Comparison of ENCODE assay signal across 9 cellular contexts in the genomic region with DNA sequence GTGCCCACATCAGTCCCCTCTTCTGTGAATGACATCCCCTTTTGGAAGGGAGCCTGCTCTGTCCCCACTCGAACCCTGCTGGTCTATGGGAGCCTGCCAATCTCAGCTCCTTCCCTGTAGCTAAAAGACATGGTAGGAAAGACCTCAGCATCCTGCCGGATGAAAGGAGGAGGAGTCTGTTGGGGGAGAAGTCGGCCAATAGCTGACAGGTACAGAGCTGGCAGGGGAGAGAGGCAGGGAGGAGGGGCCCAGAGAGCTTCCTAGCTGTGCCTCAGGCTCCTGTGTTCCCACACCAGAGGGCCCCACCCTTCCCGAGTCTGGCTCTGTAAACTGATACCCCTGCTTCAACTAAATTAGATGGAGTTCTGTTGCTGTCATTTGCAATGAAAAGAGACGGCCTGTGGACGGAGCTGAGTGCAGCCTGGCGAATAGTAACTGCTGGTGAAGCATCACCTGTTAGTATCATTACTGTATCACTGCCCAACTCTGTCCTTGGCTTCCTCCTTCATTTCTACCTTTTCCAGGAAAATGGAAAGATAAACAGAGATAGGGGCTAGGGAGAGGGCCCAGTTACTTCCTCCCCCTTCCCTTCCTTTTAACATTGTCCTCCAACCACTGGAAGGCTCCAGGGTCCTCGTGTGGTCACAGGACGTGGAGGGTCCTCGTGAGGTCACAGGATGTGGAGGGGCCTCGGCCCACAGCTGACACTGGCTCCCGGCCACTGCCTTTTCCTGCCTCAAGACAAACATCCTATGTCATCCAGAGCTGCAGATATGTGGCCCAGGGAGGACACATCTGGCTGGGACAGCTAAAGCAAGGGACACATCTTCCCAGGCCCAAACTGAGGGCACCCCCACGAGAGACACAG. TPM values are rescaled to one million over a fixed set of nuclear protein-coding genes. Genes with fewer than 3 reads are reported as not detected.
DNase-seq lines count a peak whose midpoint lies in the region.
"Had no signal": no experiment of that assay in that cellular context is flagged by ENCODE, and none has a peak within 500 bp of the region (broad histone marks: within the 10 kb centered on the region; RNA-seq: fewer than 3 reads in every experiment).

No MANE protein-coding gene starts in this region.

- DNase-seq in Daoy (ENCODE audit: low read depth) (peak; percentile 70), NCI-H2196 (lab: John Stamatoyannopoulos, UW; ENCODE audit: unreplicated experiment) (peak; percentile 79), cerebellum (ENCODE audit: low spot score) (peak; percentile 87), globus pallidus (ENCODE audit: low spot score) (no peak)
- no peak for DNase-seq in CD4-positive, alpha-beta memory T cell
- no peak for DNase-seq in effector memory CD4-positive, alpha-beta T cell
- DNase-seq in activated CD4-positive, alpha-beta T cell treated with anti-CD3 and anti-CD28 coated beads, Interleukin-2, amount 10 ng/mL, durations not matched to agents 24 days and 14 days: no peak

- H3K9ac ChIP-seq in muscle layer of colon (ENCODE audit: low read length): peak overlapping the region; percentile 14

- intact Hi-C loops in CD4-positive, alpha-beta memory T cell (cut with micrococcal nuclease): no loop called here
- intact Hi-C loops in activated CD4-positive, alpha-beta T cell treated with anti-CD3 and anti-CD28 coated beads, Interleukin-2, amount 10 ng/mL, durations not matched to agents 24 days and 14 days (cut with micrococcal nuclease): no loop called here

- peaks cover 0 to 3% (median 0%) of the 10 kb centered on the region in 4 donors for H3K4me1 Mint-ChIP-seq in CD4-positive, alpha-beta memory T cell
- peaks cover 4% of the 10 kb centered on the region for H3K4me1 Mint-ChIP-seq in activated CD4-positive, alpha-beta T cell treated with anti-CD3 and anti-CD28 coated beads, Interleukin-2, amount 10 ng/mL, durations not matched to agents 24 days and 14 days

- H3K27ac ChIP-seq in muscle layer of colon (ENCODE audit: low read depth, low read length): peak overlapping the region; percentile 63
- no peak overlapping the region for H3K27ac ChIP-seq in CD4-positive, alpha-beta memory T cell (ENCODE audit: low read depth, low read length)
- H3K27ac ChIP-seq in effector memory CD4-positive, alpha-beta T cell (ENCODE audit: insufficient read depth, low read length, poor library complexity, severe bottlenecking): no peak overlapping the region

- no peaks in the 10 kb centered on the region for H3K36me3 ChIP-seq in muscle layer of colon (ENCODE audit: insufficient read depth, low read length)
- H3K36me3 ChIP-seq in CD4-positive, alpha-beta memory T cell (ENCODE audit: insufficient read depth, low read length): no peaks in the 10 kb centered on the region
- no peaks in the 10 kb centered on the region for H3K36me3 ChIP-seq in effector memory CD4-positive, alpha-beta T cell (ENCODE audit: control insufficient read depth, insufficient read depth, low read length)

- POLR2A ChIA-PET in CD4-positive, alpha-beta memory T cell (lab: Charles Lee; ENCODE audit: partially characterized antibody): no interaction called here

- no peaks in the 10 kb centered on the region for H3K36me3 Mint-ChIP-seq in CD4-positive, alpha-beta memory T cell
- H3K36me3 Mint-ChIP-seq in activated CD4-positive, alpha-beta T cell treated with anti-CD3 and anti-CD28 coated beads, Interleukin-2, amount 10 ng/mL, durations not matched to agents 24 days and 14 days (ENCODE audit: low read depth): no peaks in the 10 kb centered on the region

- H3K4me3 Mint-ChIP-seq in CD4-positive, alpha-beta memory T cell: no peak overlapping the region
- no peak overlapping the region for H3K4me3 Mint-ChIP-seq in activated CD4-positive, alpha-beta T cell treated with anti-CD3 and anti-CD28 coated beads, Interleukin-2, amount 10 ng/mL, durations not matched to agents 24 days and 14 days
- H3K4me3 Mint-ChIP-seq: T-helper 1 cell treated with Interleukin-12 subunit alpha and Interleukin-12 subunit beta and Interleukin-4 antibody, amounts not matched to agents 30 μg/mL and 1 μg/mL, for 36 hours had no signal

- peaks cover 69% of the 10 kb centered on the region for H3K4me1 ChIP-seq in muscle layer of colon (ENCODE audit: insufficient read depth, low read length)
- no peaks in the 10 kb centered on the region for H3K4me1 ChIP-seq in CD4-positive, alpha-beta memory T cell (ENCODE audit: insufficient read depth, low read length)
- no peaks in the 10 kb centered on the region for H3K4me1 ChIP-seq in effector memory CD4-positive, alpha-beta T cell (ENCODE audit: control insufficient read depth, insufficient read depth, low read length, poor library complexity, severe bottlenecking)

- no peak overlapping the region for H3K27ac Mint-ChIP-seq in CD4-positive, alpha-beta memory T cell
- no peak overlapping the region for H3K27ac Mint-ChIP-seq in activated CD4-positive, alpha-beta T cell treated with anti-CD3 and anti-CD28 coated beads, Interleukin-2, amount 10 ng/mL, durations not matched to agents 24 days and 14 days
- H3K27ac Mint-ChIP-seq: T-helper 1 cell treated with Interleukin-12 subunit alpha and Interleukin-12 subunit beta and Interleukin-4 antibody, amounts not matched to agents 30 μg/mL and 1 μg/mL, for 36 hours had no signal

- H3K27me3 Mint-ChIP-seq in CD4-positive, alpha-beta memory T cell: peaks cover 5 to 8% of the 10 kb centered on the region in 2 donors
- peaks cover 21% of the 10 kb centered on the region for H3K27me3 Mint-ChIP-seq in activated CD4-positive, alpha-beta T cell treated with anti-CD3 and anti-CD28 coated beads, Interleukin-2, amount 10 ng/mL, durations not matched to agents 24 days and 14 days

- peak overlapping the region in 1 of 2 donors; percentile 35 for H3K4me3 ChIP-seq in muscle layer of colon (ENCODE audit: low read depth in 1 of 2, low read length in 2 of 2)
- H3K4me3 ChIP-seq in CD4-positive, alpha-beta memory T cell (ENCODE audit: low read length in 2 of 2): no peak overlapping the region
- H3K4me3 ChIP-seq in effector memory CD4-positive, alpha-beta T cell (ENCODE audit: insufficient read depth, low read depth, low read length, poor library complexity, severe bottlenecking): no peak overlapping the region

- H3K9me3 Mint-ChIP-seq in CD4-positive, alpha-beta memory T cell: peaks cover 0 to 1% (median 0%) of the 10 kb centered on the region in 8 donors
- H3K9me3 Mint-ChIP-seq in activated CD4-positive, alpha-beta T cell treated with anti-CD3 and anti-CD28 coated beads, Interleukin-2, amount 10 ng/mL, durations not matched to agents 24 days and 14 days: no peaks in the 10 kb centered on the region
- H3K9me3 Mint-ChIP-seq: T-helper 1 cell treated with Interleukin-12 subunit alpha and Interleukin-12 subunit beta and Interleukin-4 antibody, amounts not matched to agents 30 μg/mL and 1 μg/mL, for 36 hours had no signal

- CTCF ChIA-PET in CD4-positive, alpha-beta memory T cell (lab: Charles Lee; ENCODE audit: partially characterized antibody): interaction anchor here (0.5 to 1.6 kb wide), 2 partner anchors 192 to 318 kb away, joined by 3 to 7 read pairs; no protein-coding TSS in a partner anchor

- H3K27me3 ChIP-seq in muscle layer of colon (ENCODE audit: control insufficient read depth in 1 of 2, insufficient read depth in 2 of 2, low read length in 2 of 2): no peaks in the 10 kb centered on the region
- H3K27me3 ChIP-seq in CD4-positive, alpha-beta memory T cell (ENCODE audit: insufficient read depth, low read length): no peaks in the 10 kb centered on the region
- H3K27me3 ChIP-seq in effector memory CD4-positive, alpha-beta T cell (replicated peaks; ENCODE audit: control insufficient read depth, insufficient read depth, low read length, poor library complexity, severe bottlenecking): no peaks in the 10 kb centered on the region

- no peaks in the 10 kb centered on the region for H3K9me3 ChIP-seq in muscle layer of colon (ENCODE audit: low read length)
- no peaks in the 10 kb centered on the region for H3K9me3 ChIP-seq in CD4-positive, alpha-beta memory T cell (ENCODE audit: control insufficient read depth in 1 of 2, low read length in 2 of 2)
- no peaks in the 10 kb centered on the region for H3K9me3 ChIP-seq in effector memory CD4-positive, alpha-beta T cell (ENCODE audit: control insufficient read depth, low read length)

RNA-seq across cellular contexts. Expression of a gene that starts 15.1 kb away (rescaled TPM):
- total RNA-seq in Daoy (2014; rRNA removed; shearing (Covaris generic)): 15.8 and 15.9 TPM in 2 replicates
- 93.6 TPM for total RNA-seq in cerebellum
- total RNA-seq in CD4-positive, alpha-beta memory T cell: not detected
- under 1 TPM in 1 of 2 donors, not detected in 1; 0.15 TPM for polyA plus RNA-seq in CD4-positive, alpha-beta memory T cell
- total RNA-seq in activated CD4-positive, alpha-beta T cell treated with anti-CD3 and anti-CD28 coated beads, Interleukin-2, amount 10 ng/mL, durations not matched to agents 24 days and 14 days: not detected in 2 replicates

RNA-seq across cellular contexts. Expression of a gene that starts 36.8 kb away (rescaled TPM):
- 1.3 TPM in 1 of 2 replicates, not detected in the other for total RNA-seq in Daoy (2014; rRNA removed; shearing (Covaris generic))
- 2.4 TPM for total RNA-seq in cerebellum
- 10 to 100 TPM in 1 of 2 experiments, 1 to 10 TPM in 1; 9.3 to 10.5 TPM for total RNA-seq in CD4-positive, alpha-beta memory T cell
- 1 to 10 TPM; 3.5 to 7.1 TPM for polyA plus RNA-seq in CD4-positive, alpha-beta memory T cell
- total RNA-seq in activated CD4-positive, alpha-beta T cell treated with anti-CD3 and anti-CD28 coated beads, Interleukin-2, amount 10 ng/mL, durations not matched to agents 24 days and 14 days: 1.1 and 1.9 TPM in 2 replicates

Comparison
In these comparisons a context has a peak if more than half of its experiments do, and no peak if none do; other contexts are left out.
1. DNase-seq: peak in Daoy (single experiment), NCI-H2196 (single experiment) and cerebellum (single experiment); none in CD4-positive, alpha-beta memory T cell (0 of 5), effector memory CD4-positive, alpha-beta T cell (0 of 3), activated CD4-positive, alpha-beta T cell treated with anti-CD3 and anti-CD28 coated beads, Interleukin-2, amount 10 ng/mL, durations not matched to agents 24 days and 14 days (single experiment) and globus pallidus (single experiment).
2. RNA of a gene that starts 15.1 kb away (total RNA-seq): 93.6 TPM in cerebellum (single experiment) and 15.8 to 15.9 TPM in Daoy; not detected in CD4-positive, alpha-beta memory T cell and not detected in activated CD4-positive, alpha-beta T cell treated with anti-CD3 and anti-CD28 coated beads, Interleukin-2, amount 10 ng/mL, durations not matched to agents 24 days and 14 days; every median in the first group is over 10 times any median in the second.